In genomic region chr4:72525938-72526337, GRCh38 we compare ENCODE assay signal across 10 cellular contexts. TPM values are rescaled to one million over a fixed set of nuclear protein-coding genes. Genes with fewer than 3 reads are reported as not detected.
DNase-seq lines count a peak whose midpoint lies in the region; ATAC-seq and TF ChIP-seq lines count a peak whose summit lies in the region.
"Had no signal": no experiment of that assay in that cellular context is flagged by ENCODE, and none has a peak within 500 bp of the region (broad histone marks: within the 10 kb centered on the region; RNA-seq: fewer than 3 reads in every experiment).

No MANE protein-coding gene starts in this region.

- H3K36me3 Mint-ChIP-seq in osteocyte (ENCODE audit: unreplicated experiment) = no peaks in the 10 kb centered on the region
- H3K36me3 Mint-ChIP-seq: natural killer cell treated with Interleukin-12 subunit alpha and Interleukin-12 subunit beta and Interleukin-15 and Interleukin-18, amount 100 ng/mL, for 72 hours had no signal

- ATAC-seq in HG03045 (IDR thresholded peaks at IDR 0.05; ENCODE audit: unreplicated experiment) = no peak
- ATAC-seq: natural killer cell treated with Interleukin-12 subunit alpha and Interleukin-12 subunit beta and Interleukin-15 and Interleukin-18, amount 100 ng/mL, for 72 hours had no signal

- no peak overlapping the region for H3K27ac Mint-ChIP-seq in osteocyte (ENCODE audit: unreplicated experiment)
- H3K27ac Mint-ChIP-seq: natural killer cell treated with Interleukin-12 subunit alpha and Interleukin-12 subunit beta and Interleukin-15 and Interleukin-18, amount 100 ng/mL, for 72 hours had no signal

- no peak for TF ChIP-seq CTCF in osteocyte (IDR thresholded peaks at IDR 0.05)

- intact Hi-C loops in cardiac septum (cut with DNase I) = loop anchor here (5.0 kb wide), 1 partner anchor 41 kb away; the partner anchor contains the start of gene ADAMTS3

- no peaks in the 10 kb centered on the region for H3K27me3 Mint-ChIP-seq in osteocyte (ENCODE audit: unreplicated experiment)
- H3K27me3 Mint-ChIP-seq: natural killer cell treated with Interleukin-12 subunit alpha and Interleukin-12 subunit beta and Interleukin-15 and Interleukin-18, amount 100 ng/mL, for 72 hours had no signal

- H3K4me3 Mint-ChIP-seq in osteocyte (ENCODE audit: unreplicated experiment) = no peak overlapping the region
- H3K4me3 Mint-ChIP-seq: natural killer cell treated with Interleukin-12 subunit alpha and Interleukin-12 subunit beta and Interleukin-15 and Interleukin-18, amount 100 ng/mL, for 72 hours had no signal

- no peaks in the 10 kb centered on the region for H3K4me1 Mint-ChIP-seq in osteocyte (ENCODE audit: unreplicated experiment)

- H3K9me3 Mint-ChIP-seq in osteocyte (ENCODE audit: unreplicated experiment) = no peaks in the 10 kb centered on the region
- H3K9me3 Mint-ChIP-seq: natural killer cell treated with Interleukin-12 subunit alpha and Interleukin-12 subunit beta and Interleukin-15 and Interleukin-18, amount 100 ng/mL, for 72 hours had no signal

- DNase-seq in EH (ENCODE audit: low read depth) (peak; percentile 36), amniotic epithelial cell (ENCODE audit: low read depth) (peak; percentile 86), cardiac septum (ENCODE audit: low spot score) (peak; percentile 87), pulmonary artery endothelial cell (ENCODE audit: low read depth, low spot score) (peak; percentile 57), SIG-M5 treated with dmso at 0.1 percent for 504 hours (lab: John Stamatoyannopoulos, UW; ENCODE audit: unreplicated experiment) (no peak), DMS79 (lab: John Stamatoyannopoulos, UW) (no peak), osteocyte (ENCODE audit: extremely low spot score, unreplicated experiment) (no peak)
- DNase-seq: stimulated activated CD4-positive, alpha-beta T cell treated with anti-CD3 and anti-CD28 coated beads, Interleukin-4, amount 100 ng/mL, for 24 hours had no signal

RNA-seq across cellular contexts. Expression of gene ADAMTS3, which starts 43.1 kb away (rescaled TPM):
- total RNA-seq in cardiac septum = 0.75 TPM
- total RNA-seq in pulmonary artery endothelial cell = 5.2 and 5.7 TPM in 2 replicates
- 0.94 and 1.4 TPM in 2 replicates for total RNA-seq in osteocyte
- total RNA-seq: natural killer cell treated with Interleukin-12 subunit alpha and Interleukin-12 subunit beta and Interleukin-15 and Interleukin-18, amount 100 ng/mL, for 72 hours had no signal

Comparison
In these comparisons a context has a peak if more than half of its experiments do, and no peak if none do; other contexts are left out.
1. DNase-seq: peak in EH (single experiment), amniotic epithelial cell (single experiment), cardiac septum (single experiment) and pulmonary artery endothelial cell (single experiment); none in SIG-M5 treated with dmso at 0.1 percent for 504 hours (single experiment), DMS79 (single experiment) and osteocyte (single experiment).